8 cellular contexts compared by ENCODE assay signal in genomic region chr13:97109841-97110492, GRCh38.
DNase-seq lines count a peak whose midpoint lies in the region; ATAC-seq and TF ChIP-seq lines count a peak whose summit lies in the region.

No MANE protein-coding gene starts in this region.

- H3K27me3 Mint-ChIP-seq in Calu3 (ENCODE audit: unreplicated experiment) = no peaks in the 10 kb centered on the region

- H3K4me1 ChIP-seq in OCI-LY3 (ENCODE audit: low read length) (peaks cover 7% of the 10 kb centered on the region), muscle layer of colon (ENCODE audit: insufficient read depth, low read length) (peaks cover 56% of the 10 kb centered on the region)

- H3K36me3 ChIP-seq in OCI-LY3 (replicated peaks; ENCODE audit: low read depth, low read length) (no peaks in the 10 kb centered on the region), muscle layer of colon (ENCODE audit: insufficient read depth, low read length) (no peaks in the 10 kb centered on the region)

- peak overlapping the region; percentile 70 for H3K4me3 ChIP-seq in OCI-LY3 (ENCODE audit: low read length)
- peak overlapping the region in 1 of 2 donors; percentile 7 for H3K4me3 ChIP-seq in muscle layer of colon (ENCODE audit: low read depth in 1 of 2, low read length in 2 of 2)

- CTCF ChIA-PET in Calu3 (lab: Charles Lee) = interaction anchor here (0.6 to 2.0 kb wide), 12 partner anchors 9 to 234 kb away, joined by 3 to 21 read pairs (median 4); no protein-coding TSS in a partner anchor

- peak overlapping the region; percentile 75; the same call in 1 of the 2 replicates for H2AFZ ChIP-seq in OCI-LY3 (ENCODE audit: low read depth, low read length)

- peak; percentile 91 for ATAC-seq in GM21447 (IDR thresholded peaks at IDR 0.05; ENCODE audit: unreplicated experiment)

- no TSS peak for BruUV-seq in Calu3 (replicated peaks; lab: Mats Ljungman, UMichigan)

- peak overlapping the region; percentile 82 for H3K27ac Mint-ChIP-seq in Calu3 (ENCODE audit: unreplicated experiment)

- no peaks in the 10 kb centered on the region for H3K36me3 Mint-ChIP-seq in Calu3 (ENCODE audit: insufficient read depth, unreplicated experiment)

- H3K4me3 Mint-ChIP-seq in Calu3 (ENCODE audit: low read depth, unreplicated experiment) = peak overlapping the region; percentile 61

- H3K79me2 ChIP-seq in OCI-LY3 (ENCODE audit: low read length) = no peaks in the 10 kb centered on the region

- TF ChIP-seq CTCF in Calu3 (IDR thresholded peaks at IDR 0.05; ENCODE audit: unreplicated experiment) (peak; percentile 55), OCI-LY3 (IDR thresholded peaks at IDR 0.05; ENCODE audit: low read depth, low read length) (peak; percentile 98)

- H3K9me3 Mint-ChIP-seq in Calu3 (ENCODE audit: low read depth, unreplicated experiment) = no peaks in the 10 kb centered on the region

- DNase-seq in Calu3 (peak; percentile 85), HUDEP-2 (lab: John Stamatoyannopoulos, UW; ENCODE audit: unreplicated experiment in 76 of 76) (peak in 72 of 76 experiments; percentile 6 to 83 (median 62)), activated T-cell treated with anti-CD3 and anti-CD28 coated beads for 24 hours (ENCODE audit: low read depth) (peak; percentile 73), epithelial cell of prostate (ENCODE audit: low read depth, low spot score) (peak; percentile 63)
- peak; percentile 89 for DNase-seq in stimulated activated CD8-positive, alpha-beta memory T cell treated with anti-CD3 and anti-CD28 coated beads, Interleukin-4, amount 100 ng/mL, for 48 hours

- H3K4me1 Mint-ChIP-seq in Calu3 (ENCODE audit: low read depth, unreplicated experiment) = peaks cover 46% of the 10 kb centered on the region

- H3K9me3 ChIP-seq in OCI-LY3 (ENCODE audit: insufficient read depth, low read length) (no peaks in the 10 kb centered on the region), muscle layer of colon (ENCODE audit: low read length) (no peaks in the 10 kb centered on the region)

- no peak overlapping the region for H3K27ac ChIP-seq in OCI-LY3 (ENCODE audit: low read length)
- no peak overlapping the region for H3K27ac ChIP-seq in epithelial cell of prostate
- peak overlapping the region; percentile 67 for H3K27ac ChIP-seq in muscle layer of colon (ENCODE audit: low read depth, low read length)

- H3K9ac ChIP-seq in OCI-LY3 (ENCODE audit: low read length) = no peak overlapping the region
- no peak overlapping the region for H3K9ac ChIP-seq in muscle layer of colon (ENCODE audit: low read length)

- H3K4me2 ChIP-seq in OCI-LY3 (ENCODE audit: low read length) = peak overlapping the region; percentile 88

- no peaks in the 10 kb centered on the region for H4K20me1 ChIP-seq in OCI-LY3 (ENCODE audit: insufficient read depth, low read length)

- intact Hi-C loops in Calu3 (cut with micrococcal nuclease; ENCODE audit: unreplicated experiment) = loop anchor here (2.0 to 5.0 kb wide), 3 partner anchors 82 to 232 kb away; no protein-coding TSS in a partner anchor

- H3K27me3 ChIP-seq in OCI-LY3 (ENCODE audit: low read depth, low read length) (peaks cover 30% of the 10 kb centered on the region), muscle layer of colon (ENCODE audit: control insufficient read depth in 1 of 2, insufficient read depth in 2 of 2, low read length in 2 of 2) (no peaks in the 10 kb centered on the region)
